28 cellular contexts compared by ENCODE assay signal in genomic region chr2:8987413-8987812, GRCh38. TPM values are rescaled to one million over a fixed set of nuclear protein-coding genes. Genes with fewer than 3 reads are reported as not detected.
DNase-seq lines count a peak whose midpoint lies in the region; ATAC-seq and TF ChIP-seq lines count a peak whose summit lies in the region.
"Had no signal": no experiment of that assay in that cellular context is flagged by ENCODE, and none has a peak within 500 bp of the region (broad histone marks: within the 10 kb centered on the region; RNA-seq: fewer than 3 reads in every experiment).

No MANE protein-coding gene starts in this region.

- no peaks in the 10 kb centered on the region for H3K27me3 Mint-ChIP-seq in HFFc6 (ENCODE audit: insufficient read depth)
- H3K27me3 Mint-ChIP-seq: progenitor cell of endocrine pancreas had no signal

- DNase-seq in AG10803 (ENCODE audit: low read depth) (peak; percentile 77), HFFc6 (no peak), adipocyte (ENCODE audit: low read depth) (peak; percentile 51), foreskin fibroblast (peak; percentile 36 to 67)
- no peak for DNase-seq in stimulated activated CD4-positive, alpha-beta T cell treated with anti-CD3 and anti-CD28 coated beads, Interleukin-4, amount 100 ng/mL, for 1 hour
- DNase-seq in stimulated activated CD4-positive, alpha-beta T cell treated with anti-CD3 and anti-CD28 coated beads, Interleukin-15, amount 100 ng/mL, for 24 hours = no peak
- DNase-seq: activated CD4-positive, alpha-beta memory T cell treated with anti-CD3 and anti-CD28 coated beads, Interleukin-2, amount 10 ng/mL, durations not matched to agents 7 days and 5 days; activated CD4-positive, alpha-beta T cell treated with anti-CD3 and anti-CD28 coated beads for 1 hour; activated naive CD4-positive, alpha-beta T cell treated with anti-CD3 and anti-CD28 coated beads, Interleukin-2, amount 50 U/mL, for 16 hours; anterior cingulate cortex; cortex of kidney; DMS79 treated with DMSO at 0.1 percent for 48 hours; mesenchymal stem cell; NCI-H1105; NCI-H187 treated with DMSO at 0.1 percent for 48 hours; NCI-H345; right lobe of liver had no signal

- peak overlapping the region; percentile 53 for H3K27ac Mint-ChIP-seq in HFFc6
- H3K27ac Mint-ChIP-seq: activated CD4-positive, alpha-beta memory T cell treated with anti-CD3 and anti-CD28 coated beads, Interleukin-2, amount 10 ng/mL, durations not matched to agents 7 days and 5 days; activated T-helper 17 cell treated with anti-CD3 and anti-CD28 coated beads, Interleukin-2, amount 50 U/mL, for 72 hours; IgD-negative memory B cell; stimulated activated naive CD8-positive, alpha-beta T cell treated with anti-CD3 and anti-CD28 coated beads, Interleukin-15, Interleukin-2, amounts not matched to agents 100 ng/mL and 50 ng/mL, for 24 hours had no signal

- peaks cover 90% of the 10 kb centered on the region for H3K4me1 Mint-ChIP-seq in HFFc6 (ENCODE audit: low read depth)
- H3K4me1 Mint-ChIP-seq: activated CD4-positive, alpha-beta memory T cell treated with anti-CD3 and anti-CD28 coated beads, Interleukin-2, amount 10 ng/mL, durations not matched to agents 7 days and 5 days; activated T-helper 17 cell treated with anti-CD3 and anti-CD28 coated beads, Interleukin-2, amount 50 U/mL, for 72 hours had no signal

- no peaks in the 10 kb centered on the region for H3K27me3 ChIP-seq in adipocyte (replicated peaks; ENCODE audit: control insufficient read depth, insufficient read depth, low read length)
- H3K27me3 ChIP-seq: BLaER1, right lobe of liver, SJSA1 had no signal

- peaks cover 49% of the 10 kb centered on the region for H3K4me1 ChIP-seq in adipocyte (ENCODE audit: control insufficient read depth, insufficient read depth, low read length)
- H3K4me1 ChIP-seq: right lobe of liver had no signal

- H3K4me3 Mint-ChIP-seq in HFFc6 = peak overlapping the region; percentile 46; the same call in 1 of the 2 replicates
- H3K4me3 Mint-ChIP-seq: activated CD4-positive, alpha-beta memory T cell treated with anti-CD3 and anti-CD28 coated beads, Interleukin-2, amount 10 ng/mL, durations not matched to agents 7 days and 5 days; activated T-helper 17 cell treated with anti-CD3 and anti-CD28 coated beads, Interleukin-2, amount 50 U/mL, for 72 hours; IgD-negative memory B cell; neural crest cell; stimulated activated naive CD8-positive, alpha-beta T cell treated with anti-CD3 and anti-CD28 coated beads, Interleukin-15, Interleukin-2, amounts not matched to agents 100 ng/mL and 50 ng/mL, for 24 hours had no signal

- H3K4me3 ChIP-seq in AG10803 (ENCODE audit: low read length) (no peak overlapping the region), adipocyte (ENCODE audit: low read length) (no peak overlapping the region), foreskin fibroblast (ENCODE audit: low read depth in 1 of 2, low read length in 2 of 2) (no peak overlapping the region)
- H3K4me3 ChIP-seq: A549, BLaER1, right lobe of liver, SJSA1 had no signal

- no peak overlapping the region for H3K9ac ChIP-seq in adipocyte (ENCODE audit: low read length)
- H3K9ac ChIP-seq: BLaER1 had no signal

- ATAC-seq in GM21786 (IDR thresholded peaks at IDR 0.05; ENCODE audit: unreplicated experiment) (no peak), GM18517 (IDR thresholded peaks at IDR 0.05; ENCODE audit: unreplicated experiment) (no peak)
- ATAC-seq: activated T-helper 17 cell treated with anti-CD3 and anti-CD28 coated beads, Interleukin-2, amount 50 U/mL, for 72 hours; left lobe of liver; right lobe of liver had no signal

- no peaks in the 10 kb centered on the region for H3K9me3 ChIP-seq in adipocyte (ENCODE audit: control insufficient read depth, low read length)
- H3K9me3 ChIP-seq: A549, right lobe of liver, SJSA1 had no signal

- no peaks in the 10 kb centered on the region for H3K9me3 Mint-ChIP-seq in HFFc6
- H3K9me3 Mint-ChIP-seq: activated CD4-positive, alpha-beta memory T cell treated with anti-CD3 and anti-CD28 coated beads, Interleukin-2, amount 10 ng/mL, durations not matched to agents 7 days and 5 days; activated T-helper 17 cell treated with anti-CD3 and anti-CD28 coated beads, Interleukin-2, amount 50 U/mL, for 72 hours; IgD-negative memory B cell; stimulated activated naive CD8-positive, alpha-beta T cell treated with anti-CD3 and anti-CD28 coated beads, Interleukin-15, Interleukin-2, amounts not matched to agents 100 ng/mL and 50 ng/mL, for 24 hours had no signal

- no peak for TF ChIP-seq CTCF in AG10803 (conservative IDR thresholded peaks at IDR 0.05; ENCODE audit: low read length)
- no peak for TF ChIP-seq CTCF in HFFc6 (IDR thresholded peaks at IDR 0.05)
- TF ChIP-seq CTCF in foreskin fibroblast (IDR thresholded peaks at IDR 0.05; ENCODE audit: low read depth, low read length) = no peak

- no peaks in the 10 kb centered on the region for H3K36me3 ChIP-seq in adipocyte (ENCODE audit: control insufficient read depth, insufficient read depth, low read length, severe bottlenecking)
- H3K36me3 ChIP-seq: BLaER1, right lobe of liver, SJSA1 had no signal

- no peaks in the 10 kb centered on the region for H3K36me3 Mint-ChIP-seq in HFFc6 (ENCODE audit: low read depth)

RNA-seq across cellular contexts. Expression of gene MBOAT2, which starts 16.1 kb away (rescaled TPM):
- 10 to 100 TPM; 49.8 to 66.2 (median 55.7) TPM for total RNA-seq in HFFc6 (2021; fragmentation: NEBNext Ultra II Directional; extraction: Animal tissue kit (Norgen Biotek cat#: 25700))

Comparison
In these comparisons a context has a peak if more than half of its experiments do, and no peak if none do; other contexts are left out.
1. DNase-seq: peak in AG10803 (single experiment), adipocyte (single experiment) and foreskin fibroblast (2 of 2); none in HFFc6 (single experiment), stimulated activated CD4-positive, alpha-beta T cell treated with anti-CD3 and anti-CD28 coated beads, Interleukin-4, amount 100 ng/mL, for 1 hour (single experiment) and stimulated activated CD4-positive, alpha-beta T cell treated with anti-CD3 and anti-CD28 coated beads, Interleukin-15, amount 100 ng/mL, for 24 hours (single experiment).